ENCODE assay signal across 1 cellular context in genomic region chr11:61897387-61898246, GRCh38.
A peak's percentile ranks its signal among the peaks of the same experiment; 100 is the strongest.
TF ChIP-seq lines count a peak whose summit lies in the region.

No MANE protein-coding gene starts in this region.

TF ChIP-seq in K562, 482 proteins besides CTCF, POLR2A, EP300 and RAD21 (continued from another document and continues in another):
- no peak for TF ChIP-seq ZNF740 (CRISPR knock-in tag; IDR thresholded peaks at IDR 0.05)
- TF ChIP-seq ZNF740 (tag; IDR thresholded peaks at IDR 0.05), result no peak
- no peak for TF ChIP-seq PTBP1 (IDR thresholded peaks at IDR 0.05; ENCODE audit: low read depth, low read length)
- TF ChIP-seq MTA3 (IDR thresholded peaks at IDR 0.05; ENCODE audit: borderline replicate concordance), result 0 out of 2 replicates have a peak, but pooled peaks have one; percentile 38
- no peak for TF ChIP-seq SOX6 (IDR thresholded peaks at IDR 0.05)
- 0 out of 4 replicates have a peak, but pooled peaks of 1 of the 2 experiments have one; percentile 15 for TF ChIP-seq FOXK2 (conservative IDR thresholded peaks at IDR 0.05 in 1 of 2, IDR thresholded peaks at IDR 0.05 in 1 of 2; ENCODE audit: low read depth in 2 of 2)
- TF ChIP-seq SMAD4 (CRISPR knock-in tag; conservative IDR thresholded peaks at IDR 0.05), result no peak
- peak; percentile 75; the same call in 1 of the 2 replicates for TF ChIP-seq CC2D1A (IDR thresholded peaks at IDR 0.05)
- no peak for TF ChIP-seq ZNF695 (CRISPR knock-in tag; IDR thresholded peaks at IDR 0.05)
- TF ChIP-seq MCM3 (IDR thresholded peaks at IDR 0.05), result no peak
- no peak for TF ChIP-seq GABPB1 (CRISPR knock-in tag; IDR thresholded peaks at IDR 0.05)
- no peak for TF ChIP-seq PKNOX1 (IDR thresholded peaks at IDR 0.05)
- 0 out of 4 replicates have a peak, but pooled peaks of 1 of the 2 experiments have one; percentile 46 for TF ChIP-seq RCOR1 (IDR thresholded peaks at IDR 0.05; ENCODE audit: borderline replicate concordance in 1 of 2, low read depth in 2 of 2, low read length in 2 of 2)
- TF ChIP-seq ZNF274 (IDR thresholded peaks at IDR 0.05; ENCODE audit: borderline replicate concordance, low read depth, low read length), result no peak
- no peak for TF ChIP-seq ZC3H4 (CRISPR knock-in tag; IDR thresholded peaks at IDR 0.05; ENCODE audit: borderline replicate concordance)
- TF ChIP-seq DDX20 (tag; IDR thresholded peaks at IDR 0.05; ENCODE audit: low read depth), result no peak
- no peak for TF ChIP-seq RNF2 (IDR thresholded peaks at IDR 0.05)
- no peak for TF ChIP-seq MITF (IDR thresholded peaks at IDR 0.05)
- 0 out of 2 replicates have a peak, but pooled peaks have one; percentile 18 for TF ChIP-seq ZBTB1 (CRISPR knock-in tag; IDR thresholded peaks at IDR 0.05; ENCODE audit: borderline replicate concordance, low read depth)
- TF ChIP-seq ZNF232 (CRISPR knock-in tag; IDR thresholded peaks at IDR 0.05), result no peak
- TF ChIP-seq, protein P1, sequence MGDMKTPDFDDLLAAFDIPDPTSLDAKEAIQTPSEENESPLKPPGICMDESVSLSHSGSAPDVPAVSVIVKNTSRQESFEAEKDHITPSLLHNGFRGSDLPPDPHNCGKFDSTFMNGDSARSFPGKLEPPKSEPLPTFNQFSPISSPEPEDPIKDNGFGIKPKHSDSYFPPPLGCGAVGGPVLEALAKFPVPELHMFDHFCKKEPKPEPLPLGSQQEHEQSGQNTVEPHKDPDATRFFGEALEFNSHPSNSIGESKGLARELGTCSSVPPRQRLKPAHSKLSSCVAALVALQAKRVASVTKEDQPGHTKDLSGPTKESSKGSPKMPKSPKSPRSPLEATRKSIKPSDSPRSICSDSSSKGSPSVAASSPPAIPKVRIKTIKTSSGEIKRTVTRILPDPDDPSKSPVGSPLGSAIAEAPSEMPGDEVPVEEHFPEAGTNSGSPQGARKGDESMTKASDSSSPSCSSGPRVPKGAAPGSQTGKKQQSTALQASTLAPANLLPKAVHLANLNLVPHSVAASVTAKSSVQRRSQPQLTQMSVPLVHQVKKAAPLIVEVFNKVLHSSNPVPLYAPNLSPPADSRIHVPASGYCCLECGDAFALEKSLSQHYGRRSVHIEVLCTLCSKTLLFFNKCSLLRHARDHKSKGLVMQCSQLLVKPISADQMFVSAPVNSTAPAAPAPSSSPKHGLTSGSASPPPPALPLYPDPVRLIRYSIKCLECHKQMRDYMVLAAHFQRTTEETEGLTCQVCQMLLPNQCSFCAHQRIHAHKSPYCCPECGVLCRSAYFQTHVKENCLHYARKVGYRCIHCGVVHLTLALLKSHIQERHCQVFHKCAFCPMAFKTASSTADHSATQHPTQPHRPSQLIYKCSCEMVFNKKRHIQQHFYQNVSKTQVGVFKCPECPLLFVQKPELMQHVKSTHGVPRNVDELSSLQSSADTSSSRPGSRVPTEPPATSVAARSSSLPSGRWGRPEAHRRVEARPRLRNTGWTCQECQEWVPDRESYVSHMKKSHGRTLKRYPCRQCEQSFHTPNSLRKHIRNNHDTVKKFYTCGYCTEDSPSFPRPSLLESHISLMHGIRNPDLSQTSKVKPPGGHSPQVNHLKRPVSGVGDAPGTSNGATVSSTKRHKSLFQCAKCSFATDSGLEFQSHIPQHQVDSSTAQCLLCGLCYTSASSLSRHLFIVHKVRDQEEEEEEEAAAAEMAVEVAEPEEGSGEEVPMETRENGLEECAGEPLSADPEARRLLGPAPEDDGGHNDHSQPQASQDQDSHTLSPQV (IDR thresholded peaks at IDR 0.05), result 0 out of 2 replicates have a peak, but pooled peaks have one; percentile 46
- no peak for TF ChIP-seq SREBF2 (CRISPR knock-in tag; IDR thresholded peaks at IDR 0.05)
- TF ChIP-seq RB1 (IDR thresholded peaks at IDR 0.05; ENCODE audit: low read depth), result peak; percentile 65
- no peak for TF ChIP-seq ZNF224 (CRISPR knock-in tag; IDR thresholded peaks at IDR 0.05)
- TF ChIP-seq HMGN3 (IDR thresholded peaks at IDR 0.05; ENCODE audit: borderline replicate concordance, extremely low read depth, insufficient read length, low read depth, low read length), result no peak
- TF ChIP-seq ZNF121 (CRISPR knock-in tag; conservative IDR thresholded peaks at IDR 0.05), result no peak
- no peak; the same call in 1 of the 2 replicates for TF ChIP-seq E2F5 (CRISPR knock-in tag; IDR thresholded peaks at IDR 0.05)
- 0 out of 2 replicates have a peak, but pooled peaks have one; percentile 33 for TF ChIP-seq AFF4 (CRISPR knock-in tag; IDR thresholded peaks at IDR 0.05)
- TF ChIP-seq POU5F1 (IDR thresholded peaks at IDR 0.05; ENCODE audit: borderline replicate concordance, low read depth, low read length, partially characterized antibody), result no peak
- TF ChIP-seq, protein P2, sequence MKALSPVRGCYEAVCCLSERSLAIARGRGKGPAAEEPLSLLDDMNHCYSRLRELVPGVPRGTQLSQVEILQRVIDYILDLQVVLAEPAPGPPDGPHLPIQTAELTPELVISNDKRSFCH (CRISPR knock-in tag; IDR thresholded peaks at IDR 0.05), result no peak
- TF ChIP-seq, protein P2 (tag; IDR thresholded peaks at IDR 0.05), result no peak
- no peak for TF ChIP-seq KLF1 (tag; IDR thresholded peaks at IDR 0.05)
- TF ChIP-seq, protein P3, sequence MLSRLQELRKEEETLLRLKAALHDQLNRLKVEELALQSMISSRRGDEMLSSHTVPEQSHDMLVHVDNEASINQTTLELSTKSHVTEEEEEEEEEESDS (CRISPR knock-in tag; IDR thresholded peaks at IDR 0.05), result no peak
- no peak for TF ChIP-seq CSDE1 (IDR thresholded peaks at IDR 0.05)
- TF ChIP-seq CBX1 (IDR thresholded peaks at IDR 0.05; ENCODE audit: low read depth), result no peak
- TF ChIP-seq SRF (CRISPR knock-in tag; IDR thresholded peaks at IDR 0.05), result 0 out of 4 replicates have a peak, but pooled peaks of 1 of the 2 experiments have one; percentile 27
- TF ChIP-seq ZNF655 (CRISPR knock-in tag; IDR thresholded peaks at IDR 0.05), result no peak
- TF ChIP-seq ZNF780A (CRISPR knock-in tag; IDR thresholded peaks at IDR 0.05), result no peak
- no peak for TF ChIP-seq ZKSCAN1 (IDR thresholded peaks at IDR 0.05; ENCODE audit: low read depth, low read length)
- TF ChIP-seq TRIM24 (IDR thresholded peaks at IDR 0.05), result no peak
- TF ChIP-seq, protein P4, sequence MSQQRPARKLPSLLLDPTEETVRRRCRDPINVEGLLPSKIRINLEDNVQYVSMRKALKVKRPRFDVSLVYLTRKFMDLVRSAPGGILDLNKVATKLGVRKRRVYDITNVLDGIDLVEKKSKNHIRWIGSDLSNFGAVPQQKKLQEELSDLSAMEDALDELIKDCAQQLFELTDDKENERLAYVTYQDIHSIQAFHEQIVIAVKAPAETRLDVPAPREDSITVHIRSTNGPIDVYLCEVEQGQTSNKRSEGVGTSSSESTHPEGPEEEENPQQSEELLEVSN (IDR thresholded peaks at IDR 0.05; ENCODE audit: borderline replicate concordance in 1 of 2, extremely low read depth in 1 of 2, insufficient read depth in 1 of 2, insufficient read length in 1 of 2, low read depth in 1 of 2, low read length in 1 of 2, poor library complexity in 1 of 2, severe bottlenecking in 1 of 2), result no peak
- TF ChIP-seq CAMTA2 (CRISPR knock-in tag; conservative IDR thresholded peaks at IDR 0.05), result no peak
- no peak for TF ChIP-seq KAT7 (CRISPR knock-in tag; IDR thresholded peaks at IDR 0.05; ENCODE audit: borderline replicate concordance)
- TF ChIP-seq ESRRA (IDR thresholded peaks at IDR 0.05; ENCODE audit: borderline replicate concordance, low read depth), result no peak
- TF ChIP-seq TCF3 (CRISPR knock-in tag; IDR thresholded peaks at IDR 0.05), result no peak
- TF ChIP-seq HMG20B (CRISPR knock-in tag; IDR thresholded peaks at IDR 0.05), result no peak
- no peak for TF ChIP-seq RBM17 (IDR thresholded peaks at IDR 0.05; ENCODE audit: borderline replicate concordance, low read depth, low read length)
- TF ChIP-seq SPI1 (IDR thresholded peaks at IDR 0.05; ENCODE audit: borderline replicate concordance, low read depth, low read length), result no peak
- TF ChIP-seq DNMT1 (IDR thresholded peaks at IDR 0.05), result no peak
- TF ChIP-seq NR2C2 (CRISPR knock-in tag; IDR thresholded peaks at IDR 0.05), result no peak
- TF ChIP-seq NR2C2 (tag; IDR thresholded peaks at IDR 0.05), result no peak
- TF ChIP-seq BCOR (IDR thresholded peaks at IDR 0.05), result no peak
- TF ChIP-seq ZNF444 (CRISPR knock-in tag; IDR thresholded peaks at IDR 0.05), result no peak
- peak; percentile 48; the same call in 1 of the 2 replicates for TF ChIP-seq HDGF (IDR thresholded peaks at IDR 0.05)
- no peak for TF ChIP-seq ZZZ3 (IDR thresholded peaks at IDR 0.05)
- no peak for TF ChIP-seq NCOR1 (IDR thresholded peaks at IDR 0.05)
- no peak for TF ChIP-seq SMAD1 (IDR thresholded peaks at IDR 0.05; ENCODE audit: low read depth, low read length, partially characterized antibody)
